In the genomic region with DNA sequence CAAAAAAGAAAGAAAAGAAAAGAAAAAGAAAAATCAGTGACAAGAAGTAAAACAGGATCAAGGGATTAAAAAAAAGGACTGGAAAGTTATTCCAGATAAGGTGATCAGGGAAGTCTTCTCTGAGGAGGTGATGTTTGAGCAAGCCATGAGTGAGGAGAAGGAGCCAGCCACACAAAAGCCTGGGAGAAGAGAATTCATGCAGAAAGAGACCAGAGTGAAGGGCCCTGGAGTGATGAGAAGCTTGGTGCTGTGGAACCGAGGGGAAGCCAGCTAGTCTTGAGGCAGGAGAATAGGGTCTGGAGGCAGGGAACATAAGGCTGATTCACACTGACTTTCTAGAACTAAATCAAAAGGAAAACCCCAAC, we compare ENCODE assay signal across 1 cellular context.
TF ChIP-seq lines count a peak whose summit lies in the region.

No MANE protein-coding gene starts in this region.

TF ChIP-seq in SK-N-SH treated with all-trans-retinoic acid at 6 μM for 48 hours, 23 proteins besides CTCF, POLR2A, EP300 and RAD21 (continued from another document):
- TF ChIP-seq, protein P1, sequence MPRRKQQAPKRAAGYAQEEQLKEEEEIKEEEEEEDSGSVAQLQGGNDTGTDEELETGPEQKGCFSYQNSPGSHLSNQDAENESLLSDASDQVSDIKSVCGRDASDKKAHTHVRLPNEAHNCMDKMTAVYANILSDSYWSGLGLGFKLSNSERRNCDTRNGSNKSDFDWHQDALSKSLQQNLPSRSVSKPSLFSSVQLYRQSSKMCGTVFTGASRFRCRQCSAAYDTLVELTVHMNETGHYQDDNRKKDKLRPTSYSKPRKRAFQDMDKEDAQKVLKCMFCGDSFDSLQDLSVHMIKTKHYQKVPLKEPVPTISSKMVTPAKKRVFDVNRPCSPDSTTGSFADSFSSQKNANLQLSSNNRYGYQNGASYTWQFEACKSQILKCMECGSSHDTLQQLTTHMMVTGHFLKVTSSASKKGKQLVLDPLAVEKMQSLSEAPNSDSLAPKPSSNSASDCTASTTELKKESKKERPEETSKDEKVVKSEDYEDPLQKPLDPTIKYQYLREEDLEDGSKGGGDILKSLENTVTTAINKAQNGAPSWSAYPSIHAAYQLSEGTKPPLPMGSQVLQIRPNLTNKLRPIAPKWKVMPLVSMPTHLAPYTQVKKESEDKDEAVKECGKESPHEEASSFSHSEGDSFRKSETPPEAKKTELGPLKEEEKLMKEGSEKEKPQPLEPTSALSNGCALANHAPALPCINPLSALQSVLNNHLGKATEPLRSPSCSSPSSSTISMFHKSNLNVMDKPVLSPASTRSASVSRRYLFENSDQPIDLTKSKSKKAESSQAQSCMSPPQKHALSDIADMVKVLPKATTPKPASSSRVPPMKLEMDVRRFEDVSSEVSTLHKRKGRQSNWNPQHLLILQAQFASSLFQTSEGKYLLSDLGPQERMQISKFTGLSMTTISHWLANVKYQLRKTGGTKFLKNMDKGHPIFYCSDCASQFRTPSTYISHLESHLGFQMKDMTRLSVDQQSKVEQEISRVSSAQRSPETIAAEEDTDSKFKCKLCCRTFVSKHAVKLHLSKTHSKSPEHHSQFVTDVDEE (CRISPR knock-in tag; IDR thresholded peaks at IDR 0.05) = no peak
- TF ChIP-seq ZC3H10 (CRISPR knock-in tag; IDR thresholded peaks at IDR 0.05) = no peak
- no peak for TF ChIP-seq SNAI2 (CRISPR knock-in tag; IDR thresholded peaks at IDR 0.05)
- no peak for TF ChIP-seq ZFP3 (CRISPR knock-in tag; IDR thresholded peaks at IDR 0.05)
